Comparison of ENCODE assay signal across 18 cellular contexts in the genomic region with DNA sequence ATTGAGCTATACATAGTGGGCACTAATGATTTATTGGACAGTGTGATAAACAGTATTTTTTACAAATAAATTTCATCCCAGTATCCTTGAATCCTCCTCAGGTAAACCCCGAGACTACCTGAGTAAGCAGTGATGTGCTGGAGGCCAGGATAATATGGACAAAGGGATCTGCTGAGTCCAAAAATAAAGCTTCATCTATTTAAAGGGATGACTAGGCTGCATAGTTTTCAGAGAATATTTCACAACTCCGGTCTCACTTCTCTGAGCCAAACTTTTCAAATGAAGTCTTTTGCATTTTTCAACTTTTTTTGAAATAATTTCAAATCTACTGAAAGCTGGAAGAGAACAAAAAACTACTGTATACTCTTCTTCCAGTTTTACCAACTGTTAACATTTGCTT. TPM values are rescaled to one million over a fixed set of nuclear protein-coding genes. Genes with fewer than 3 reads are reported as not detected.
DNase-seq lines count a peak whose midpoint lies in the region; ATAC-seq, FAIRE-seq and TF ChIP-seq lines count a peak whose summit lies in the region.
"Had no signal": no experiment of that assay in that cellular context is flagged by ENCODE, and none has a peak within 500 bp of the region (broad histone marks: within the 10 kb centered on the region; RNA-seq: fewer than 3 reads in every experiment).

No MANE protein-coding gene starts in this region.

- BruUV-seq in GM12878 (replicated peaks; lab: Mats Ljungman, UMichigan): no TSS peak

- H3K27ac ChIP-seq in GM12878 (ENCODE audit: control insufficient read depth, insufficient read depth) (peak overlapping the region; percentile 76), brain microvascular endothelial cell (no peak overlapping the region), gastroesophageal sphincter (no peak overlapping the region)
- H3K27ac ChIP-seq: colonic mucosa had no signal

- peaks cover 16% of the 10 kb centered on the region for H3K4me1 Mint-ChIP-seq in nephron progenitor cell

- H3K4me3 Mint-ChIP-seq in nephron progenitor cell: peak overlapping the region; percentile 92
- H3K4me3 Mint-ChIP-seq: activated naive CD8-positive, alpha-beta T cell treated with anti-CD3 and anti-CD28 coated beads, Interleukin-2, amount 10 ng/mL, durations not matched to agents 7 days and 5 days had no signal

- H3K4me1 ChIP-seq in GM12878 (ENCODE audit: control insufficient read depth, insufficient read depth, low read length) (peaks cover 2% of the 10 kb centered on the region; the same call in 1 of the 2 replicates), gastroesophageal sphincter (peaks cover 0 to 17% (median 0%) of the 10 kb centered on the region in 3 donors)
- H3K4me1 ChIP-seq: colonic mucosa had no signal

- H3K4me3 ChIP-seq in HFF-Myc (replicated peaks; ENCODE audit: low read depth, low read length) (peak overlapping the region; percentile 95; the same call in 1 of the 2 replicates), GM12878 (peak overlapping the region; percentile 82; the same call in 1 of the 2 replicates), brain microvascular endothelial cell (ENCODE audit: low read depth, low read length) (no peak overlapping the region), gastroesophageal sphincter (no peak overlapping the region)
- H3K4me3 ChIP-seq: colonic mucosa had no signal

- 57% methylated on average over 2 of the region's 2 CpGs for WGBS in GM12878 (ENCODE audit: insufficient coverage, insufficient replicate concordance, low lambda C conversion rate, missing lambda C conversion rate)
- 75 to 78% methylated on average over 2 of the region's 2 CpGs for WGBS in gastroesophageal sphincter (ENCODE audit: low coverage in 1 of 2), 2 donors

- no peaks in the 10 kb centered on the region for H3K9me3 Mint-ChIP-seq in nephron progenitor cell
- H3K9me3 Mint-ChIP-seq: activated naive CD8-positive, alpha-beta T cell treated with anti-CD3 and anti-CD28 coated beads, Interleukin-2, amount 10 ng/mL, durations not matched to agents 7 days and 5 days; CD14-positive monocyte; T-helper 2 cell treated with Interferon-gamma antibody and Interleukin-4, amounts not matched to agents 5 μg/mL and 100 μg/mL, for 36 hours had no signal

- H3K9ac ChIP-seq in GM12878 (ENCODE audit: control insufficient read depth, insufficient read depth, low read length): no peak overlapping the region

- SMC1A ChIA-PET in GM12878 (lab: Charles Lee; ENCODE audit: uncharacterized antibody, unreplicated experiment): interaction anchor here (0.8 to 0.9 kb wide), 2 partner anchors 17 to 96 kb away, joined by 3 read pairs; no protein-coding TSS in a partner anchor

- FAIRE-seq in GM12878 (lab: Jason Lieb, UNC): no peak
- FAIRE-seq: keratinocyte had no signal

- DNase-seq in CD1c-positive myeloid dendritic cell (ENCODE audit: extremely low spot score): peak; percentile 27
- DNase-seq in HFF-Myc (ENCODE audit: extremely low read depth, low read depth): no peak
- DNase-seq in GM12878 (ENCODE audit: low read depth, low spot score): no peak
- no peak for DNase-seq in nephron progenitor cell
- no peak for DNase-seq in left lobe of liver (ENCODE audit: low spot score)
- DNase-seq in brain microvascular endothelial cell: no peak
- DNase-seq: activated naive CD8-positive, alpha-beta T cell treated with anti-CD3 and anti-CD28 coated beads, Interleukin-2, amount 10 ng/mL, durations not matched to agents 7 days and 5 days; colonic mucosa; NCI-H1417 treated with DMSO at 0.1 percent for 48 hours; NCI-H446 treated with DMSO at 0.1 percent for 48 hours; retina; stimulated activated CD4-positive, alpha-beta T cell treated with anti-CD3 and anti-CD28 coated beads, Interleukin-4, amount 100 ng/mL, for 4 hours; stimulated activated naive CD8-positive, alpha-beta T cell treated with anti-CD3 and anti-CD28 coated beads, Interleukin-15, Interleukin-2, amounts not matched to agents 100 U/mL and 50 U/mL, for 24 hours had no signal

- no peaks in the 10 kb centered on the region for H4K20me1 ChIP-seq in GM12878 (ENCODE audit: control insufficient read depth, insufficient read depth)

- TF ChIP-seq CTCF in HFF-Myc (IDR thresholded peaks at IDR 0.05; ENCODE audit: low read depth, low read length, missing control alignments) (no peak), GM12878 (IDR thresholded peaks at IDR 0.05 in 2 of 3, conservative IDR thresholded peaks at IDR 0.05 in 1 of 3; ENCODE audit: control insufficient read depth in 2 of 3, extremely low read depth in 1 of 3, insufficient read depth in 1 of 3, low read depth in 3 of 3, low read length in 3 of 3) (no peak), nephron progenitor cell (IDR thresholded peaks at IDR 0.05) (no peak), brain microvascular endothelial cell (IDR thresholded peaks at IDR 0.05; ENCODE audit: low read depth, low read length, missing control alignments) (no peak), gastroesophageal sphincter (IDR thresholded peaks at IDR 0.05) (no peak)

- intact Hi-C loops in GM12878 (cut with micrococcal nuclease; ENCODE audit: unreplicated experiment): no loop called here

- in situ Hi-C loops in GM12878 (cut with MboI) (no loop called here), brain microvascular endothelial cell (cut with HindIII; ENCODE audit: low pct_ligation_motif_present, low sequenced_read_pairs) (no loop called here)

- H3K79me2 ChIP-seq in GM12878 (ENCODE audit: control insufficient read depth, insufficient read depth, low read length): peaks cover 20% of the 10 kb centered on the region

- peaks cover 12% of the 10 kb centered on the region for H3K27me3 Mint-ChIP-seq in nephron progenitor cell (ENCODE audit: low read depth, poor library complexity)
- H3K27me3 Mint-ChIP-seq: activated naive CD8-positive, alpha-beta T cell treated with anti-CD3 and anti-CD28 coated beads, Interleukin-2, amount 10 ng/mL, durations not matched to agents 7 days and 5 days had no signal

- TF ChIP-seq EP300 in GM12878 (IDR thresholded peaks at IDR 0.05; ENCODE audit: borderline replicate concordance in 1 of 2, control insufficient read depth in 1 of 2, low read depth in 2 of 2, low read length in 2 of 2) (no peak), gastroesophageal sphincter (IDR thresholded peaks at IDR 0.05) (no peak)

- CTCF ChIA-PET in GM12878 (lab: Yijun Ruan, JAX): interaction anchor here (1.1 kb wide), 1 partner anchor 419 kb away, joined by 3 read pairs; no protein-coding TSS in a partner anchor

- H3K9me3 ChIP-seq in GM12878 (replicated peaks; ENCODE audit: control insufficient read depth, insufficient read depth, low read length) (no peaks in the 10 kb centered on the region), gastroesophageal sphincter (no peaks in the 10 kb centered on the region)
- H3K9me3 ChIP-seq: colonic mucosa had no signal

- TF ChIP-seq POLR2A in GM12878 (IDR thresholded peaks at IDR 0.05; ENCODE audit: low read depth, low read length) (no peak), gastroesophageal sphincter (IDR thresholded peaks at IDR 0.05) (no peak)

- no peaks in the 10 kb centered on the region for H3K36me3 ChIP-seq in GM12878 (ENCODE audit: control insufficient read depth in 2 of 2, insufficient read depth in 2 of 2, low read length in 1 of 2)
- H3K36me3 ChIP-seq in brain microvascular endothelial cell (replicated peaks): no peaks in the 10 kb centered on the region
- H3K36me3 ChIP-seq in gastroesophageal sphincter: no peaks in the 10 kb centered on the region
- H3K36me3 ChIP-seq: colonic mucosa had no signal

- H3K4me2 ChIP-seq in GM12878 (ENCODE audit: control insufficient read depth, insufficient read depth): peak overlapping the region; percentile 100

- RAD21 ChIA-PET in GM12878 (lab: Charles Lee; ENCODE audit: unreplicated experiment): interaction anchor here (1.2 kb wide), 1 partner anchor 56 kb away, joined by 4 read pairs; no protein-coding TSS in a partner anchor

- TF ChIP-seq RAD21 in GM12878 (IDR thresholded peaks at IDR 0.05; ENCODE audit: insufficient read depth, low read depth, low read length): no peak

- H3K27me3 ChIP-seq in GM12878 (replicated peaks in 1 of 2; ENCODE audit: control insufficient read depth in 2 of 2, insufficient read depth in 2 of 2, low read length in 1 of 2) (no peaks in the 10 kb centered on the region), brain microvascular endothelial cell (replicated peaks) (no peaks in the 10 kb centered on the region), gastroesophageal sphincter (no peaks in the 10 kb centered on the region)
- H3K27me3 ChIP-seq: colonic mucosa had no signal

- H3K27ac Mint-ChIP-seq in nephron progenitor cell: no peak overlapping the region
- H3K27ac Mint-ChIP-seq: activated naive CD8-positive, alpha-beta T cell treated with anti-CD3 and anti-CD28 coated beads, Interleukin-2, amount 10 ng/mL, durations not matched to agents 7 days and 5 days; T-helper 2 cell treated with Interferon-gamma antibody and Interleukin-4, amounts not matched to agents 5 μg/mL and 100 μg/mL, for 36 hours had no signal

- ATAC-seq in GM12878 (no peak), left lobe of liver (no peak), GM21723 (IDR thresholded peaks at IDR 0.05; ENCODE audit: unreplicated experiment) (no peak), gastroesophageal sphincter (no peak)

- POLR2A ChIA-PET in GM12878 (lab: Charles Lee): interaction anchor here (0.6 kb wide), 2 partner anchors 48 to 1289 kb away, joined by 3 read pairs; no protein-coding TSS in a partner anchor

- H3K36me3 Mint-ChIP-seq in nephron progenitor cell (ENCODE audit: low read depth): no peaks in the 10 kb centered on the region
- H3K36me3 Mint-ChIP-seq: activated naive CD8-positive, alpha-beta T cell treated with anti-CD3 and anti-CD28 coated beads, Interleukin-2, amount 10 ng/mL, durations not matched to agents 7 days and 5 days; CD14-positive monocyte had no signal

- H2AFZ ChIP-seq in GM12878 (ENCODE audit: control insufficient read depth, low read depth, low read length): no peak overlapping the region

RNA-seq across cellular contexts. Expression of a gene that starts 2.5 kb away (rescaled TPM):
- total RNA-seq in GM12878 (2013; cell fraction: nucleolus; rRNA removed): 35.4 and 51.0 TPM in 2 replicates
- total RNA-seq in GM12878 (2014; rRNA removed) (3.9 and 4.0 TPM in 2 replicates), GM12878 (2014; rRNA removed; fragmentation: Illumina TruSeq; extraction: Trizol) (7.3 and 8.4 TPM in 2 replicates), GM12878 (2021) (9.1 and 9.8 TPM in 2 replicates), left lobe of liver (6.5 TPM), gastroesophageal sphincter (10 to 100 TPM in 1 of 4 donors, 1 to 10 TPM in 3; 3.6 to 66.3 (median 7.4) TPM)
- polyA plus RNA-seq in GM12878 (2011; ENCODE audit: low read depth): 3.3 TPM
- polyA plus RNA-seq in GM12878 (2011; rRNA removed) (12.2 and 13.1 TPM in 2 replicates), GM12878 (2014; fragmentation: Illumina TruSeq; extraction: Trizol) (10.1 and 10.3 TPM in 2 replicates), GM12878 (2014; fragmentation: Nextera tagmentation; extraction: Ambion mirVana) (1 to 10 TPM; 3.0 to 3.6 TPM), GM12878 (2014; rRNA removed) (11.0 and 11.5 TPM in 2 replicates), GM12878 (2016; fragmentation: Nextera tagmentation; extraction: Ambion mirVana) (10 to 100 TPM; 10.4 to 14.1 TPM)
- polyA plus RNA-seq in GM12878 (2011; cell fraction: cytosol; rRNA removed): 9.0 and 9.4 TPM in 2 replicates
- polyA plus RNA-seq in GM12878 (2011; cell fraction: nucleus; rRNA removed): 12.3 and 13.4 TPM in 2 replicates
- polyA plus RNA-seq in GM12878 (2012): 5.4 and 5.5 TPM in 2 replicates
- 7.9 and 11.3 TPM in 2 replicates for polyA minus RNA-seq in GM12878 (2011; rRNA and poly(A)+ RNA removed)
- 2.7 and 3.3 TPM in 2 replicates for polyA minus RNA-seq in GM12878 (2011; cell fraction: cytosol; rRNA and poly(A)+ RNA removed)
- 9.7 and 18.2 TPM in 2 replicates for polyA minus RNA-seq in GM12878 (2011; cell fraction: nucleus; rRNA and poly(A)+ RNA removed)

Comparison
In these comparisons a context has a peak if more than half of its experiments do, and no peak if none do; other contexts are left out.
1. H3K4me3 ChIP-seq: peak in HFF-Myc (single experiment) and GM12878 (single experiment); none in brain microvascular endothelial cell (single experiment) and gastroesophageal sphincter (0 of 2).